In genomic region chr11:10657308-10658271, GRCh38 we compare ENCODE assay signal across 8 cellular contexts. TPM values are rescaled to one million over a fixed set of nuclear protein-coding genes. Genes with fewer than 3 reads are reported as not detected.
A peak's percentile ranks its signal among the peaks of the same experiment; 100 is the strongest.
DNase-seq lines count a peak whose midpoint lies in the region; ATAC-seq and TF ChIP-seq lines count a peak whose summit lies in the region.

No MANE protein-coding gene starts in this region.

- H3K36me3 Mint-ChIP-seq in osteocyte (ENCODE audit: unreplicated experiment) = no peaks in the 10 kb centered on the region

- H3K4me3 Mint-ChIP-seq in osteocyte (ENCODE audit: unreplicated experiment) = peak overlapping the region; percentile 26

- no peak overlapping the region for H3K4me3 ChIP-seq in AG04450 (ENCODE audit: low read depth, low read length)

- H3K27ac Mint-ChIP-seq in osteocyte (ENCODE audit: unreplicated experiment) = peak overlapping the region; percentile 97

- no peaks in the 10 kb centered on the region for H3K9me3 Mint-ChIP-seq in osteocyte (ENCODE audit: unreplicated experiment)

- peaks cover 80% of the 10 kb centered on the region for H3K4me1 Mint-ChIP-seq in osteocyte (ENCODE audit: unreplicated experiment)

- no peaks in the 10 kb centered on the region for H3K27me3 Mint-ChIP-seq in osteocyte (ENCODE audit: unreplicated experiment)

- no peaks in the 10 kb centered on the region for H3K9me3 ChIP-seq in AG04450 (ENCODE audit: control insufficient read depth, insufficient read depth, low read length)

- POLR2A ChIA-PET in AG04450 (lab: Yijun Ruan, JAX) = interaction anchor here (0.6 to 1.6 kb wide), 3 partner anchors 28 to 270 kb away, joined by 3 to 7 read pairs (median 7); partner anchors contain the start of gene IRAG1

- CTCF ChIA-PET in AG04450 (lab: Charles Lee) = interaction anchor here (0.8 kb wide), 1 partner anchor 143 kb away, joined by 3 read pairs; no protein-coding TSS in a partner anchor

- DNase-seq in AG04450 (ENCODE audit: low read depth, low spot score) (peak; percentile 57), HPDE6-E6E7 (ENCODE audit: extremely low spot score) (peak; percentile 45), osteocyte (ENCODE audit: extremely low spot score, unreplicated experiment) (no peak), NCI-H748 (lab: John Stamatoyannopoulos, UW; ENCODE audit: unreplicated experiment) (no peak), epidermal melanocyte (ENCODE audit: insufficient read length, low spot score) (no peak), 8988T (no peak)

- H3K27ac ChIP-seq in AG04450 (ENCODE audit: low read depth, low read length) (peak overlapping the region; percentile 91), cingulate gyrus (ENCODE audit: low read depth, low read length) (peak overlapping the region; percentile 52)

- no peak for TF ChIP-seq CTCF in AG04450 (IDR thresholded peaks at IDR 0.05; ENCODE audit: low read depth, low read length)
- TF ChIP-seq CTCF in osteocyte (IDR thresholded peaks at IDR 0.05) = no peak

- peak; percentile 41 for ATAC-seq in GM19351 (IDR thresholded peaks at IDR 0.05; ENCODE audit: unreplicated experiment)

- peaks cover 2% of the 10 kb centered on the region for H3K27me3 ChIP-seq in AG04450 (ENCODE audit: control insufficient read depth, insufficient read depth, low read length)

RNA-seq across cellular contexts. Expression of gene IRAG1, which starts 36.0 kb away (rescaled TPM):
- polyA plus RNA-seq in AG04450 (2011; rRNA removed) = 56.6 and 60.3 TPM in 2 replicates
- polyA minus RNA-seq in AG04450 (2011; rRNA and poly(A)+ RNA removed) = 65.7 and 70.3 TPM in 2 replicates
- 22.2 and 24.0 TPM in 2 replicates for total RNA-seq in osteocyte

Comparison
In these comparisons a context has a peak if more than half of its experiments do, and no peak if none do; other contexts are left out.
1. DNase-seq: peak in AG04450 (single experiment) and HPDE6-E6E7 (single experiment); none in osteocyte (single experiment), NCI-H748 (single experiment), epidermal melanocyte (single experiment) and 8988T (single experiment).